6 cellular contexts compared by ENCODE assay signal in genomic region chr16:3458852-3459361, GRCh38. TPM values are rescaled to one million over a fixed set of nuclear protein-coding genes. Genes with fewer than 3 reads are reported as not detected.
DNase-seq lines count a peak whose midpoint lies in the region; ATAC-seq and TF ChIP-seq lines count a peak whose summit lies in the region.

No MANE protein-coding gene starts in this region.

- no peaks in the 10 kb centered on the region for H3K36me3 ChIP-seq in tibial nerve

- TF ChIP-seq POLR2A in tibial nerve (IDR thresholded peaks at IDR 0.05): no peak

- peak overlapping the region; percentile 85 for H3K4me3 ChIP-seq in iPS-18c (ENCODE audit: insufficient read depth, low read depth, low read length)
- H3K4me3 ChIP-seq in tibial nerve: peak overlapping the region; percentile 65 to 96 (median 74)

- no peaks in the 10 kb centered on the region for H3K27me3 ChIP-seq in tibial nerve

- H3K9me3 ChIP-seq in iPS-18c (ENCODE audit: control insufficient read depth, insufficient read depth, low read length) (no peaks in the 10 kb centered on the region), tibial nerve (no peaks in the 10 kb centered on the region)

- ATAC-seq in GM19455 (IDR thresholded peaks at IDR 0.05; ENCODE audit: unreplicated experiment): no peak

- TF ChIP-seq EP300 in tibial nerve (IDR thresholded peaks at IDR 0.05): no peak

- H3K27ac ChIP-seq in tibial nerve: peak overlapping the region; percentile 91 to 96 (median 94)

- DNase-seq in GM19238 (ENCODE audit: insufficient read length, low spot score) (peak; percentile 62), RPMI8226 (peak; percentile 40), tibial nerve (ENCODE audit: low spot score in 2 of 2) (no peak), GM10266 (ENCODE audit: extremely low spot score) (no peak)

- no peak for TF ChIP-seq CTCF in tibial nerve (IDR thresholded peaks at IDR 0.05)
- TF ChIP-seq CTCF in GM10266 (IDR thresholded peaks at IDR 0.05; ENCODE audit: control insufficient read depth, insufficient read depth, low read depth, missing control alignments): no peak

- peaks cover 0 to 69% (median 38%) of the 10 kb centered on the region in 4 donors for H3K4me1 ChIP-seq in tibial nerve

- WGBS in tibial nerve, 2 donors: 3 to 6% methylated on average over 10 of the region's 10 CpGs

RNA-seq across cellular contexts. Expression of gene NAA60, which starts 15.4 kb away (rescaled TPM):
- total RNA-seq in tibial nerve: 10 to 100 TPM; 27.6 to 37.8 (median 28.0) TPM

RNA-seq across cellular contexts. Expression of gene ZNF597, which starts 15.6 kb away (rescaled TPM):
- 1 to 10 TPM; 2.2 to 3.1 (median 2.7) TPM for total RNA-seq in tibial nerve

RNA-seq across cellular contexts. Expression of gene C16orf90, which starts 36.4 kb away (rescaled TPM):
- total RNA-seq in tibial nerve: not detected

RNA-seq across cellular contexts. Expression of gene CLUAP1, which starts 41.9 kb away (rescaled TPM):
- total RNA-seq in tibial nerve: 10 to 100 TPM; 22.3 to 36.9 (median 29.7) TPM

RNA-seq across cellular contexts. Expression of gene ZNF174, which starts 57.9 kb away (rescaled TPM):
- total RNA-seq in tibial nerve: 10 to 100 TPM; 12.0 to 16.7 (median 13.1) TPM

Comparison
In these comparisons a context has a peak if more than half of its experiments do, and no peak if none do; other contexts are left out.
1. DNase-seq: peak in GM19238 (single experiment) and RPMI8226 (single experiment); none in tibial nerve (0 of 2) and GM10266 (single experiment).